ENCODE assay signal across 26 cellular contexts in the genomic region with DNA sequence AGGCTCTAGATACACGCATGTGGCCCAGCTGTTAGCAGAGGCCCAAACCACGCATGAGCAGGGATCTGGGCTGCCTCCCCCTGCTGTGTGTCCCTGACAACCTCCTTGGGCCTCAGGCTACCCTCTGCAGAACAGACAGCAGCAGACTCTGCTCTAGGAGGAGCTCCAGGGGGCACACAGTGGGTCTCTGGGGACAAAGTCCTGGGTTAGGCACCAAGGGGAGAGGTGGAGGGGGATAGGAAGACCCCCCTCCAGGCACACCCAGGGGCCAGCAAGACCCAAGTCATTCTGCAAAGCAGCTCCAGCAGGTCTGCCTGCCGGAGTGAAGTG. TPM values are rescaled to one million over a fixed set of nuclear protein-coding genes. Genes with fewer than 3 reads are reported as not detected.
"Had no signal": no experiment of that assay in that cellular context is flagged by ENCODE, and none has a peak within 500 bp of the region (broad histone marks: within the 10 kb centered on the region; RNA-seq: fewer than 3 reads in every experiment).

No MANE protein-coding gene starts in this region.

- H3K4me2 ChIP-seq: hepatocyte, neural progenitor cell had no signal

- H3K4me3 Mint-ChIP-seq: dendritic cell treated with granulocyte-macrophage colony-stimulating factor and Interleukin-4, amounts not matched to agents 40 ng/mL and 50 ng/mL, for 4 days; effector memory CD8-positive, alpha-beta T cell; natural killer cell treated with Interleukin-12 subunit alpha and Interleukin-12 subunit beta and Interleukin-15 and Interleukin-18, amount 100 ng/mL, for 72 hours; neural progenitor cell; stimulated activated effector memory CD8-positive, alpha-beta T cell treated with anti-CD3 and anti-CD28 coated beads, Interleukin-12 subunit alpha, Interleukin-12 subunit beta, amount 100 ng/mL, for 72 hours had no signal

- H3K27ac ChIP-seq: hepatocyte, neural progenitor cell, psoas muscle, sigmoid colon, testis, tibial nerve, upper lobe of right lung, vagina had no signal

- DNase-seq: effector memory CD8-positive, alpha-beta T cell; foreskin melanocyte; head of caudate nucleus; left colon; left ventricle myocardium superior; mesenchymal stem cell; midbrain; occipital lobe; psoas muscle; sigmoid colon; stimulated activated CD4-positive, alpha-beta T cell treated with anti-CD3 and anti-CD28 coated beads, Interleukin-12 subunit alpha, Interleukin-12 subunit beta, amount 100 ng/mL, for 4 hours; stimulated activated CD8-positive, alpha-beta memory T cell treated with anti-CD3 and anti-CD28 coated beads, Interleukin-4, amount 100 ng/mL, for 48 hours; stimulated activated naive CD8-positive, alpha-beta T cell treated with anti-CD3 and anti-CD28 coated beads, Interleukin-15, Interleukin-2, amounts not matched to agents 100 U/mL and 50 U/mL, for 24 hours; testis; upper lobe of right lung had no signal

- H3K9ac ChIP-seq: neural progenitor cell had no signal

- H3K4me3 ChIP-seq: hepatocyte, lung, neural progenitor cell, psoas muscle, sigmoid colon, skin epidermis, testis, tibial nerve, upper lobe of right lung, vagina had no signal

- H3K9me3 Mint-ChIP-seq: effector memory CD8-positive, alpha-beta T cell; natural killer cell treated with Interleukin-12 subunit alpha and Interleukin-12 subunit beta and Interleukin-15 and Interleukin-18, amount 100 ng/mL, for 72 hours had no signal

- H3K36me3 ChIP-seq: neural progenitor cell, sigmoid colon, upper lobe of right lung, vagina had no signal

- ATAC-seq: effector memory CD8-positive, alpha-beta T cell; left colon; left ventricle myocardium superior; psoas muscle; stimulated activated effector memory CD8-positive, alpha-beta T cell treated with anti-CD3 and anti-CD28 coated beads, Interleukin-12 subunit alpha, Interleukin-12 subunit beta, amount 100 ng/mL, for 72 hours; stimulated activated naive CD8-positive, alpha-beta T cell treated with anti-CD3 and anti-CD28 coated beads, Interleukin-15, Interleukin-2, amounts not matched to agents 100 U/mL and 50 U/mL, for 24 hours; upper lobe of right lung had no signal

- H3K27ac Mint-ChIP-seq: dendritic cell treated with granulocyte-macrophage colony-stimulating factor and Interleukin-4, amounts not matched to agents 40 ng/mL and 50 ng/mL, for 4 days; effector memory CD8-positive, alpha-beta T cell; natural killer cell treated with Interleukin-12 subunit alpha and Interleukin-12 subunit beta and Interleukin-15 and Interleukin-18, amount 100 ng/mL, for 72 hours; neural progenitor cell; stimulated activated effector memory CD8-positive, alpha-beta T cell treated with anti-CD3 and anti-CD28 coated beads, Interleukin-12 subunit alpha, Interleukin-12 subunit beta, amount 100 ng/mL, for 72 hours had no signal

- H3K79me2 ChIP-seq: hepatocyte had no signal

- H2AFZ ChIP-seq: hepatocyte, neural progenitor cell had no signal

- FAIRE-seq: colon had no signal

- H3K4me1 ChIP-seq: psoas muscle, sigmoid colon, testis, tibial nerve, upper lobe of right lung had no signal

- H3K9me3 ChIP-seq: testis, vagina had no signal

- H3K27me3 ChIP-seq: hepatocyte, neural progenitor cell, testis, vagina had no signal

- H3K36me3 Mint-ChIP-seq: natural killer cell treated with Interleukin-12 subunit alpha and Interleukin-12 subunit beta and Interleukin-15 and Interleukin-18, amount 100 ng/mL, for 72 hours; neural progenitor cell; stimulated activated effector memory CD8-positive, alpha-beta T cell treated with anti-CD3 and anti-CD28 coated beads, Interleukin-12 subunit alpha, Interleukin-12 subunit beta, amount 100 ng/mL, for 72 hours had no signal

- H3K4me1 Mint-ChIP-seq: stimulated activated effector memory CD8-positive, alpha-beta T cell treated with anti-CD3 and anti-CD28 coated beads, Interleukin-12 subunit alpha, Interleukin-12 subunit beta, amount 100 ng/mL, for 72 hours had no signal

RNA-seq across cellular contexts. Expression of a gene that starts 8.0 kb away (rescaled TPM):
- total RNA-seq: epithelial cell of proximal tubule, left ventricle myocardium superior had no signal
